In the genomic region with DNA sequence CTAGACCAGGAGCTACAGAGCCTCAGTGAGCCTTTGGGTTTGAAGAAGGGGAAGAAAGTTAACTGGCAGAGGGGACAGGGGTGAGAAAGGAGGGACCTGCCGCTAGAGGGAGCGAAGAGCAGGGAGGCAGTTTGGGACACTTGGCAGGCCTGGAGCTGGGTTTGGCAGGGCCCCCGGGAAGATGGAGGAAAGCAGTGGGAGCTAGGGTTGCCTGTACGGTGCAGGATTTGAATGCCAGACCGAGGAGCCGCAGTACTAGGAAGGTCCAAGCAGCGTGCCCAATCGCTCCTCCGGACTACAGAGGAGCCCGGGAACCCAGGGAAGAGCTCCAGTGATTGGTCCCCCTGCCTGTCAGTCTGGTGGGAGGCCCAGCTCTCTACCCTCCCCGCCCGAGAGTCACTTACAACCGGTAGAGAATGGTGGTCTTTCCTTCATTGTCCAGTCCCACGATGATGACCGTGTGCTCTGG, we compare ENCODE assay signal across 8 cellular contexts. TPM values are rescaled to one million over a fixed set of nuclear protein-coding genes. Genes with fewer than 3 reads are reported as not detected.
DNase-seq lines count a peak whose midpoint lies in the region; ATAC-seq, FAIRE-seq and TF ChIP-seq lines count a peak whose summit lies in the region.

No MANE protein-coding gene starts in this region.

- no peaks in the 10 kb centered on the region for H3K36me3 ChIP-seq in neural cell (ENCODE audit: insufficient read depth, low read length)

- peaks cover 3% of the 10 kb centered on the region for H3K9me3 Mint-ChIP-seq in activated T-helper 2 cell treated with anti-CD3 and anti-CD28 coated beads, Interferon-gamma antibody, Interleukin-2, Interleukin-4, amounts not matched to agents 10 μg/mL and 5 μg/mL and 100 μg/mL, durations not matched to agents 14 hours and 24 hours and 36 hours

- no peak for TF ChIP-seq POLR2A in A549 (IDR thresholded peaks at IDR 0.05; ENCODE audit: low read length)

- peaks cover 39% of the 10 kb centered on the region for H3K27me3 ChIP-seq in neural cell (ENCODE audit: insufficient read depth, low read depth, low read length)

- 16% methylated on average over 15 of the region's 15 CpGs for WGBS in A549 (ENCODE audit: missing lambda C conversion rate)

- H3K4me1 Mint-ChIP-seq in activated T-helper 2 cell treated with anti-CD3 and anti-CD28 coated beads, Interferon-gamma antibody, Interleukin-2, Interleukin-4, amounts not matched to agents 10 μg/mL and 5 μg/mL and 100 μg/mL, durations not matched to agents 14 hours and 24 hours and 36 hours (ENCODE audit: low read depth): peaks cover 14% of the 10 kb centered on the region

- H3K9me3 ChIP-seq in A549: no peaks in the 10 kb centered on the region
- no peaks in the 10 kb centered on the region for H3K9me3 ChIP-seq in neural cell (ENCODE audit: low read length)

- no peaks in the 10 kb centered on the region for H3K79me2 ChIP-seq in neural cell (replicated peaks; ENCODE audit: insufficient read depth, low read length)

- H3K4me3 Mint-ChIP-seq in activated T-helper 2 cell treated with anti-CD3 and anti-CD28 coated beads, Interferon-gamma antibody, Interleukin-2, Interleukin-4, amounts not matched to agents 10 μg/mL and 5 μg/mL and 100 μg/mL, durations not matched to agents 14 hours and 24 hours and 36 hours (ENCODE audit: low read depth): peak overlapping the region; percentile 86

- H3K4me3 ChIP-seq in A549 (peak overlapping the region; percentile 16; the same call in 2 of the 3 replicates), foreskin fibroblast (ENCODE audit: low read depth in 1 of 2, low read length in 2 of 2) (peak overlapping the region; percentile 55), neural cell (ENCODE audit: low read length) (peak overlapping the region; percentile 59)

- no peak for FAIRE-seq in A549 (lab: Jason Lieb, UNC)

- no peaks in the 10 kb centered on the region for H3K36me3 Mint-ChIP-seq in activated T-helper 2 cell treated with anti-CD3 and anti-CD28 coated beads, Interferon-gamma antibody, Interleukin-2, Interleukin-4, amounts not matched to agents 10 μg/mL and 5 μg/mL and 100 μg/mL, durations not matched to agents 14 hours and 24 hours and 36 hours (ENCODE audit: low read depth)

- TF ChIP-seq CTCF in A549 (IDR thresholded peaks at IDR 0.05) (peak; percentile 84), RWPE1 (conservative IDR thresholded peaks at IDR 0.05; ENCODE audit: low read depth) (peak; percentile 73), foreskin fibroblast (IDR thresholded peaks at IDR 0.05; ENCODE audit: low read depth, low read length) (peak; percentile 93), neural cell (IDR thresholded peaks at IDR 0.05; ENCODE audit: poor library complexity, severe bottlenecking) (peak; percentile 55)

- no peaks in the 10 kb centered on the region for H3F3A ChIP-seq in neural cell (ENCODE audit: insufficient read depth, low read length, poor library complexity, severe bottlenecking)

- H2AFZ ChIP-seq in neural cell (ENCODE audit: low read depth, low read length): no peak overlapping the region

- H3K4me1 ChIP-seq in A549: peaks cover 6% of the 10 kb centered on the region; the same call in 2 of the 3 replicates

- H3K27me3 Mint-ChIP-seq in activated T-helper 2 cell treated with anti-CD3 and anti-CD28 coated beads, Interferon-gamma antibody, Interleukin-2, Interleukin-4, amounts not matched to agents 10 μg/mL and 5 μg/mL and 100 μg/mL, durations not matched to agents 14 hours and 24 hours and 36 hours (ENCODE audit: low read depth): peaks cover 30% of the 10 kb centered on the region

- H3K4me2 ChIP-seq in A549: peak overlapping the region; percentile 62
- no peak overlapping the region for H3K4me2 ChIP-seq in neural cell (ENCODE audit: low read length)

- ATAC-seq in A549: peak; percentile 81 to 92
- peak; percentile 71 for ATAC-seq in GM18517 (IDR thresholded peaks at IDR 0.05; ENCODE audit: unreplicated experiment)
- ATAC-seq in stimulated activated naive CD8-positive, alpha-beta T cell treated with anti-CD3 and anti-CD28 coated beads, Interleukin-15, Interleukin-2, amounts not matched to agents 100 U/mL and 50 U/mL, for 24 hours: peak; percentile 97

- CTCF ChIA-PET in A549 (lab: Yijun Ruan, JAX) (interaction anchor here (0.5 to 30.5 kb wide), 35 partner anchors 9 to 295 kb away, joined by 3 to 612 read pairs (median 5); a partner anchor contains a TSS), RWPE1 (lab: Yijun Ruan, JAX) (interaction anchor here (0.5 to 2.6 kb wide), 15 partner anchors 8 to 823 kb away, joined by 3 to 38 read pairs (median 4); a partner anchor contains a TSS)

- intact Hi-C loops in activated T-helper 2 cell treated with anti-CD3 and anti-CD28 coated beads, Interferon-gamma antibody, Interleukin-2, Interleukin-4, amounts not matched to agents 10 μg/mL and 5 μg/mL and 100 μg/mL, durations not matched to agents 14 hours and 24 hours and 36 hours (cut with micrococcal nuclease): loop anchor here (10.0 kb wide), 1 partner anchor 70 kb away; no protein-coding TSS in a partner anchor

- H3K27ac Mint-ChIP-seq in activated T-helper 2 cell treated with anti-CD3 and anti-CD28 coated beads, Interferon-gamma antibody, Interleukin-2, Interleukin-4, amounts not matched to agents 10 μg/mL and 5 μg/mL and 100 μg/mL, durations not matched to agents 14 hours and 24 hours and 36 hours: peak overlapping the region; percentile 13

- POLR2A ChIA-PET in A549 (lab: Yijun Ruan, JAX): interaction anchor here (0.6 to 1.4 kb wide), 7 partner anchors 10 to 296 kb away, joined by 3 to 10 read pairs (median 5); a partner anchor contains a TSS
- POLR2A ChIA-PET in RWPE1 (lab: Yijun Ruan, JAX; ENCODE audit: low non-redundant PET): no interaction called here

- H3K27ac ChIP-seq in A549: peak overlapping the region in 1 of 2 experiments; percentile 51; a peak in 3 of 6 replicates
- no peak overlapping the region for H3K27ac ChIP-seq in RWPE1
- H3K27ac ChIP-seq in neural cell (ENCODE audit: low read length): no peak overlapping the region

- TF ChIP-seq RAD21 in A549 (conservative IDR thresholded peaks at IDR 0.05 in 1 of 2, IDR thresholded peaks at IDR 0.05 in 1 of 2): peak; percentile 42 to 61; a peak in 3 of 5 replicates
- no peak for TF ChIP-seq RAD21 in neural cell (conservative IDR thresholded peaks at IDR 0.05)

- no peaks in the 10 kb centered on the region for H3K9me2 ChIP-seq in neural cell (ENCODE audit: insufficient read depth, low read length)

- peak; percentile 91 to 99 for DNase-seq in A549 (ENCODE audit: low read depth in 1 of 2, low spot score in 1 of 2)
- DNase-seq in HT1080 (ENCODE audit: low read depth): peak; percentile 75
- DNase-seq in RWPE1 (ENCODE audit: low spot score): peak; percentile 91
- peak; percentile 68 for DNase-seq in activated T-helper 2 cell treated with anti-CD3 and anti-CD28 coated beads, Interferon-gamma antibody, Interleukin-2, Interleukin-4, amounts not matched to agents 10 μg/mL and 5 μg/mL and 100 μg/mL, durations not matched to agents 14 hours and 24 hours and 36 hours (ENCODE audit: low spot score)
- DNase-seq in foreskin fibroblast: peak; percentile 91 to 93
- peak; percentile 88 for DNase-seq in stimulated activated naive CD8-positive, alpha-beta T cell treated with anti-CD3 and anti-CD28 coated beads, Interleukin-15, Interleukin-2, amounts not matched to agents 100 U/mL and 50 U/mL, for 24 hours

- H4K20me1 ChIP-seq in neural cell (ENCODE audit: insufficient read depth): no peaks in the 10 kb centered on the region

- TF ChIP-seq EP300 in A549 (IDR thresholded peaks at IDR 0.05) (no peak), neural cell (conservative IDR thresholded peaks at IDR 0.05; ENCODE audit: poor library complexity, severe bottlenecking) (no peak)

- peak overlapping the region; percentile 27 for H3K9ac ChIP-seq in neural cell (ENCODE audit: low read length)

RNA-seq across cellular contexts. Expression of a gene that starts 1.3 kb away (rescaled TPM):
- polyA plus RNA-seq in A549 (2011; rRNA removed) (not detected in 2 replicates), A549 (2017; fragmentation: RNase III; extraction: RNeasy Plus Mini Kit Qiagen cat#74134 plus additional on column Dnase treatment) (not detected in 3 replicates), neural cell (not detected in 2 replicates)
- not detected in 2 replicates for polyA plus RNA-seq in A549 (2012; cell fraction: cytosol; rRNA removed)
- polyA plus RNA-seq in A549 (2012; cell fraction: nucleus; rRNA removed): 0.01 TPM in 1 of 2 replicates, not detected in the other
- not detected in 2 replicates for polyA minus RNA-seq in A549 (2011; rRNA and poly(A)+ RNA removed)
- total RNA-seq in HT1080 (2014; rRNA removed; shearing (Covaris generic)): not detected in 2 replicates
- not detected in 2 replicates for polyA plus RNA-seq in HT1080 (2015; cell fraction: cytosol; rRNA removed)
- not detected in 2 replicates for polyA plus RNA-seq in HT1080 (2015; cell fraction: nucleus; rRNA removed)
- 0.07 TPM in 1 of 2 replicates, not detected in the other for total RNA-seq in activated T-helper 2 cell treated with anti-CD3 and anti-CD28 coated beads, Interferon-gamma antibody, Interleukin-2, Interleukin-4, amounts not matched to agents 10 μg/mL and 5 μg/mL and 100 μg/mL, durations not matched to agents 14 hours and 24 hours and 36 hours
- polyA minus RNA-seq in neural cell: 0.23 TPM in 1 of 2 replicates, not detected in the other

RNA-seq across cellular contexts. Expression of a gene that starts 13.3 kb away (rescaled TPM):
- 0.36 and 0.77 TPM in 2 replicates for polyA plus RNA-seq in A549 (2011; rRNA removed)
- polyA plus RNA-seq in A549 (2012; cell fraction: cytosol; rRNA removed): 0.16 and 0.23 TPM in 2 replicates
- 2.0 and 2.4 TPM in 2 replicates for polyA plus RNA-seq in A549 (2012; cell fraction: nucleus; rRNA removed)
- polyA plus RNA-seq in A549 (2017; fragmentation: RNase III; extraction: RNeasy Plus Mini Kit Qiagen cat#74134 plus additional on column Dnase treatment): 0.22 to 0.54 TPM (median 0.31 TPM) in 3 replicates
- 0.29 and 0.79 TPM in 2 replicates for polyA minus RNA-seq in A549 (2011; rRNA and poly(A)+ RNA removed)
- total RNA-seq in HT1080 (2014; rRNA removed; shearing (Covaris generic)): 0.13 TPM in 1 of 2 replicates, not detected in the other
- polyA plus RNA-seq in HT1080 (2015; cell fraction: cytosol; rRNA removed): not detected in 2 replicates
- 1.4 TPM in 1 of 2 replicates, not detected in the other for polyA plus RNA-seq in HT1080 (2015; cell fraction: nucleus; rRNA removed)
- 0.46 and 1.0 TPM in 2 replicates for total RNA-seq in activated T-helper 2 cell treated with anti-CD3 and anti-CD28 coated beads, Interferon-gamma antibody, Interleukin-2, Interleukin-4, amounts not matched to agents 10 μg/mL and 5 μg/mL and 100 μg/mL, durations not matched to agents 14 hours and 24 hours and 36 hours
- 10.0 and 13.5 TPM in 2 replicates for polyA plus RNA-seq in neural cell
- polyA minus RNA-seq in neural cell: 6.3 and 8.2 TPM in 2 replicates

RNA-seq across cellular contexts. Expression of a gene that starts 32.8 kb away (rescaled TPM):
- polyA plus RNA-seq in A549 (2011; rRNA removed) (3.2 and 3.6 TPM in 2 replicates), A549 (2017; fragmentation: RNase III; extraction: RNeasy Plus Mini Kit Qiagen cat#74134 plus additional on column Dnase treatment) (3.4 to 4.3 TPM (median 3.9 TPM) in 3 replicates), neural cell (18.9 and 29.1 TPM in 2 replicates)
- 4.3 and 5.3 TPM in 2 replicates for polyA plus RNA-seq in A549 (2012; cell fraction: cytosol; rRNA removed)
- polyA plus RNA-seq in A549 (2012; cell fraction: nucleus; rRNA removed): 17.6 and 19.6 TPM in 2 replicates
- polyA minus RNA-seq in A549 (2011; rRNA and poly(A)+ RNA removed): 8.4 and 10.0 TPM in 2 replicates
- total RNA-seq in HT1080 (2014; rRNA removed; shearing (Covaris generic)): 5.2 and 5.9 TPM in 2 replicates
- 3.1 and 4.7 TPM in 2 replicates for polyA plus RNA-seq in HT1080 (2015; cell fraction: cytosol; rRNA removed)
- 32.7 and 34.0 TPM in 2 replicates for polyA plus RNA-seq in HT1080 (2015; cell fraction: nucleus; rRNA removed)
- 21.1 and 24.1 TPM in 2 replicates for total RNA-seq in activated T-helper 2 cell treated with anti-CD3 and anti-CD28 coated beads, Interferon-gamma antibody, Interleukin-2, Interleukin-4, amounts not matched to agents 10 μg/mL and 5 μg/mL and 100 μg/mL, durations not matched to agents 14 hours and 24 hours and 36 hours
- polyA minus RNA-seq in neural cell: 41.4 and 44.1 TPM in 2 replicates

RNA-seq across cellular contexts. Expression of a gene that starts 35.4 kb away (rescaled TPM):
- 1,983 and 2,211 TPM in 2 replicates for polyA plus RNA-seq in A549 (2011; rRNA removed)
- polyA plus RNA-seq in A549 (2012; cell fraction: cytosol; rRNA removed): 3,586 and 4,539 TPM in 2 replicates
- 1,789 and 1,975 TPM in 2 replicates for polyA plus RNA-seq in A549 (2012; cell fraction: nucleus; rRNA removed)
- polyA plus RNA-seq in A549 (2017; fragmentation: RNase III; extraction: RNeasy Plus Mini Kit Qiagen cat#74134 plus additional on column Dnase treatment): 2,724 to 2,918 TPM (median 2,862 TPM) in 3 replicates
- 835 and 986 TPM in 2 replicates for polyA minus RNA-seq in A549 (2011; rRNA and poly(A)+ RNA removed)
- 2,537 and 3,132 TPM in 2 replicates for total RNA-seq in HT1080 (2014; rRNA removed; shearing (Covaris generic))
- 2,968 and 3,516 TPM in 2 replicates for polyA plus RNA-seq in HT1080 (2015; cell fraction: cytosol; rRNA removed)
- polyA plus RNA-seq in HT1080 (2015; cell fraction: nucleus; rRNA removed): 1,144 and 1,284 TPM in 2 replicates
- total RNA-seq in activated T-helper 2 cell treated with anti-CD3 and anti-CD28 coated beads, Interferon-gamma antibody, Interleukin-2, Interleukin-4, amounts not matched to agents 10 μg/mL and 5 μg/mL and 100 μg/mL, durations not matched to agents 14 hours and 24 hours and 36 hours: 2,315 and 2,339 TPM in 2 replicates
- 1,422 and 1,623 TPM in 2 replicates for polyA plus RNA-seq in neural cell
- 512 and 605 TPM in 2 replicates for polyA minus RNA-seq in neural cell
